26 cellular contexts compared by ENCODE assay signal in the genomic region with DNA sequence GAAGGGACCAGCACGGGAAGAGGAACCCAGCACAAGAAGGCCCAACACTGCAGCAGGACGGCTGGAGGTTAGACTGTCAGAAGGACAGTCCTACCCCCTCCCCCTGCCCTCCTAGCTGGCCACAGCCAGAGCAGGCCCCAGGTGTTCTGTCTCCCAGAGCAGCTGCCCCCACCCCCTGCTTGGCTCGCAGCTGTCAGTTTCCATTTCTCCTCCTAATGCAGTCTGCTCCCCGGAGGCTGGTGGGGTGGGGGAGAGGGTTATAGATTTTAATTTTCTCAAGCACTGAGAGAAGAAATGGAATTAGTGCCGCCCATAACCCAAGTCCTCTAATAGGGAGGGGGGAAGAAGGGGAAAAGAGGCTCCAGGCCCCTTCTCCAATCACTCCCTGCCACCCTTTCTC. TPM values are rescaled to one million over a fixed set of nuclear protein-coding genes. Genes with fewer than 3 reads are reported as not detected.
"Had no signal": no experiment of that assay in that cellular context is flagged by ENCODE, and none has a peak within 500 bp of the region (broad histone marks: within the 10 kb centered on the region; RNA-seq: fewer than 3 reads in every experiment).

No MANE protein-coding gene starts in this region.

- DNase-seq: activated B cell treated with CpG ODN at 0.5 μM for 24 hours; activated CD4-positive, alpha-beta T cell treated with anti-CD3 and anti-CD28 coated beads for 1 hour; activated CD4-positive, alpha-beta T cell treated with anti-CD3 and anti-CD28 coated beads, Interleukin-2, amount 10 ng/mL, durations not matched to agents 24 days and 14 days; activated CD4-positive, alpha-beta T cell treated with anti-CD3 and anti-CD28 coated beads, Interleukin-2, amount 50 U/mL, for 48 hours; activated CD8-positive, alpha-beta memory T cell treated with anti-CD3 and anti-CD28 coated beads, Interleukin-2, amount 10 ng/mL, durations not matched to agents 7 days and 5 days; activated effector memory CD4-positive, alpha-beta T cell treated with Interleukin-2 at 50 U/mL for 16 hours; activated naive CD4-positive, alpha-beta T cell; activated T-cell treated with anti-CD3 and anti-CD28 coated beads, Interleukin-2, amount 50 U/mL, for 24 hours; aorta; caudate nucleus; Kasumi-1; KBM-7; NCI-H1048; NCI-H1694; NCI-H2029; NCI-H2107; NCI-H510A treated with DMSO at 0.1 percent for 48 hours; OCI-M1; SHP77; T-helper 17 cell; T-helper 9 cell had no signal

- ATAC-seq: activated CD8-positive, alpha-beta memory T cell treated with anti-CD3 and anti-CD28 coated beads, Interleukin-2, amount 10 ng/mL, durations not matched to agents 7 days and 5 days; Panc1; T-helper 17 cell had no signal

- H3K4me1 ChIP-seq: breast epithelium had no signal

- H3K27ac ChIP-seq: breast epithelium, RWPE1 had no signal

- H3K36me3 ChIP-seq: breast epithelium had no signal

- H3K4me3 ChIP-seq: breast epithelium had no signal

- H3K9me3 ChIP-seq: breast epithelium had no signal

RNA-seq across cellular contexts. Expression of gene PEAR1, which starts 13.0 kb away (rescaled TPM):
- total RNA-seq: activated B cell treated with CpG ODN at 0.5 μM for 24 hours; activated CD8-positive, alpha-beta memory T cell treated with anti-CD3 and anti-CD28 coated beads, Interleukin-2, amount 10 ng/mL, durations not matched to agents 7 days and 5 days; SK-MEL-5 had no signal

RNA-seq across cellular contexts. Expression of gene INSRR, which starts 21.6 kb away (rescaled TPM):
- total RNA-seq: activated B cell treated with CpG ODN at 0.5 μM for 24 hours, SK-MEL-5, T-helper 17 cell had no signal
- polyA plus RNA-seq: aorta had no signal

RNA-seq across cellular contexts. Expression of gene LRRC71, which starts 40.0 kb away (rescaled TPM):
- total RNA-seq: activated B cell treated with CpG ODN at 0.5 μM for 24 hours; activated CD4-positive, alpha-beta T cell treated with anti-CD3 and anti-CD28 coated beads, Interleukin-2, amount 10 ng/mL, durations not matched to agents 24 days and 14 days; activated CD8-positive, alpha-beta memory T cell treated with anti-CD3 and anti-CD28 coated beads, Interleukin-2, amount 10 ng/mL, durations not matched to agents 7 days and 5 days; activated T-helper 1 cell treated with anti-CD3 and anti-CD28 coated beads, Interleukin-12 subunit alpha, Interleukin-12 subunit beta, Interleukin-2, Interleukin-4 antibody, amounts not matched to agents 30 ng/mL and 10 ng/mL and 1 ng/mL, durations not matched to agents 14 hours and 24 hours and 36 hours; breast epithelium; SK-MEL-5; T-helper 17 cell had no signal
